Comparison of ENCODE assay signal across 9 cellular contexts in the genomic region with DNA sequence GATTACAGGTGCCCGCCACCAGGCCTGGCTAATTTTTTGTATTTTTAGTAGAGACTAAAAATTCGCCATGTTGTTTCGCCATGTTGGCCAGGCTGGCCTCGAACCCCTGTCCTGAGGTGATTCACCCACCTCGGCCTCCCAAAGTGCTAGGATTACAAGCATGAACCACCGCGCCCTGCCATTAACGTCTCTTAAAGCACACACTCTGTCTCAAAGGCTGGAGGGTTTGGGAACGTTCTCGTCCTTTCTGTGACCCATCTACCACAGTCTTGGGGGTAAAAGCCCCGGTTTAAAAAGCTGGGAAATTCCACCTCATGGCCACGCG. TPM values are rescaled to one million over a fixed set of nuclear protein-coding genes. Genes with fewer than 3 reads are reported as not detected.
DNase-seq lines count a peak whose midpoint lies in the region; ATAC-seq, FAIRE-seq and TF ChIP-seq lines count a peak whose summit lies in the region.
"Had no signal": no experiment of that assay in that cellular context is flagged by ENCODE, and none has a peak within 500 bp of the region (broad histone marks: within the 10 kb centered on the region; RNA-seq: fewer than 3 reads in every experiment).

No MANE protein-coding gene starts in this region.

- H3K4me1 ChIP-seq in astrocyte (ENCODE audit: insufficient read depth, low read length): peaks cover 18% of the 10 kb centered on the region
- H3K4me1 ChIP-seq in lung (ENCODE audit: control insufficient read depth in 2 of 2, insufficient read depth in 2 of 2, low read length in 2 of 2): peaks cover 0 to 8% of the 10 kb centered on the region in 2 donors
- H3K4me1 ChIP-seq in thyroid gland: peaks cover 25 to 36% of the 10 kb centered on the region in 2 donors

- TF ChIP-seq POLR2A in thyroid gland (IDR thresholded peaks at IDR 0.05): no peak

- intact Hi-C loops in activated CD4-positive, alpha-beta T cell treated with anti-CD3 and anti-CD28 coated beads, Interleukin-2, amount 10 ng/mL, durations not matched to agents 24 days and 14 days (cut with micrococcal nuclease): no loop called here
- intact Hi-C loops in thyroid gland (cut with DNase I): no loop called here

- no peaks in the 10 kb centered on the region for H4K20me1 ChIP-seq in astrocyte (ENCODE audit: insufficient read depth, low read length)

- 66 to 81% methylated on average over 13 of the region's 13 CpGs for WGBS in lung, 2 donors
- WGBS in thyroid gland, 2 donors: 75 to 81% methylated on average over 13 of the region's 13 CpGs

- H3K4me1 Mint-ChIP-seq in activated CD4-positive, alpha-beta T cell treated with anti-CD3 and anti-CD28 coated beads, Interleukin-2, amount 10 ng/mL, durations not matched to agents 24 days and 14 days: peaks cover 12% of the 10 kb centered on the region
- H3K4me1 Mint-ChIP-seq in astrocyte (ENCODE audit: low read depth, unreplicated experiment): peaks cover 10% of the 10 kb centered on the region

- peak overlapping the region; percentile 75 for H3K9ac ChIP-seq in astrocyte (ENCODE audit: low read length)

- H3K4me2 ChIP-seq in astrocyte (ENCODE audit: low read length): peak overlapping the region; percentile 81

- H3K9me3 ChIP-seq in astrocyte (ENCODE audit: insufficient read depth, low read depth, low read length) (no peaks in the 10 kb centered on the region), lung (ENCODE audit: control insufficient read depth in 2 of 2, insufficient read depth in 1 of 2, low read length in 1 of 2) (no peaks in the 10 kb centered on the region), thyroid gland (no peaks in the 10 kb centered on the region)
- H3K9me3 ChIP-seq: BE2C had no signal

- DNase-seq in activated CD4-positive, alpha-beta T cell treated with anti-CD3 and anti-CD28 coated beads, Interleukin-2, amount 10 ng/mL, durations not matched to agents 24 days and 14 days: no peak
- no peak for DNase-seq in activated CD4-positive, alpha-beta T cell treated with anti-CD3 and anti-CD28 coated beads for 48 hours
- DNase-seq in astrocyte (ENCODE audit: low read depth) (no peak), lung (ENCODE audit: low spot score) (no peak), thyroid gland (peak in 1 of 2 donors; percentile 6), NCI-H524 treated with DMSO at 0.1 percent for 48 hours (lab: John Stamatoyannopoulos, UW) (no peak), RPMI8226 (no peak)
- no peak for DNase-seq in stimulated activated CD4-positive, alpha-beta T cell treated with anti-CD3 and anti-CD28 coated beads, Interleukin-4, amount 100 ng/mL, for 4 hours

- H3K27me3 Mint-ChIP-seq in activated CD4-positive, alpha-beta T cell treated with anti-CD3 and anti-CD28 coated beads, Interleukin-2, amount 10 ng/mL, durations not matched to agents 24 days and 14 days: peaks cover 18% of the 10 kb centered on the region
- peaks cover 8% of the 10 kb centered on the region for H3K27me3 Mint-ChIP-seq in astrocyte (ENCODE audit: low read depth, unreplicated experiment)

- H3K27ac ChIP-seq in astrocyte (ENCODE audit: low read depth, low read length) (peak overlapping the region; percentile 82), lung (ENCODE audit: low read depth in 1 of 2, low read length in 1 of 2) (peak overlapping the region; percentile 80 to 84), thyroid gland (peak overlapping the region; percentile 87 to 99 (median 96))

- peak overlapping the region; percentile 72 for H3K27ac Mint-ChIP-seq in activated CD4-positive, alpha-beta T cell treated with anti-CD3 and anti-CD28 coated beads, Interleukin-2, amount 10 ng/mL, durations not matched to agents 24 days and 14 days
- no peak overlapping the region for H3K27ac Mint-ChIP-seq in astrocyte (ENCODE audit: unreplicated experiment)

- H3K36me3 Mint-ChIP-seq in activated CD4-positive, alpha-beta T cell treated with anti-CD3 and anti-CD28 coated beads, Interleukin-2, amount 10 ng/mL, durations not matched to agents 24 days and 14 days (ENCODE audit: low read depth): no peaks in the 10 kb centered on the region
- no peaks in the 10 kb centered on the region for H3K36me3 Mint-ChIP-seq in astrocyte (ENCODE audit: low read depth, unreplicated experiment)

- H3K4me3 Mint-ChIP-seq in activated CD4-positive, alpha-beta T cell treated with anti-CD3 and anti-CD28 coated beads, Interleukin-2, amount 10 ng/mL, durations not matched to agents 24 days and 14 days: peak overlapping the region; percentile 78
- H3K4me3 Mint-ChIP-seq in astrocyte (ENCODE audit: unreplicated experiment): no peak overlapping the region

- H2AFZ ChIP-seq in astrocyte (ENCODE audit: low read depth, low read length): peak overlapping the region; percentile 79

- H3K4me3 ChIP-seq in astrocyte (ENCODE audit: insufficient read depth, low read depth, low read length) (peak overlapping the region; percentile 25), lung (no peak overlapping the region), thyroid gland (replicated peaks in 1 of 3) (peak overlapping the region in 1 of 3 donors; percentile 3)

- no peak for FAIRE-seq in astrocyte (lab: Jason Lieb, UNC)

- no peaks in the 10 kb centered on the region for H3K36me3 ChIP-seq in astrocyte (ENCODE audit: insufficient read depth, low read length)
- H3K36me3 ChIP-seq in lung (ENCODE audit: control insufficient read depth in 2 of 2, insufficient read depth in 2 of 2, low read length in 2 of 2): no peaks in the 10 kb centered on the region
- H3K36me3 ChIP-seq in thyroid gland: no peaks in the 10 kb centered on the region
- H3K36me3 ChIP-seq: BE2C had no signal

- H3K79me2 ChIP-seq in astrocyte (ENCODE audit: insufficient read depth, low read length): no peaks in the 10 kb centered on the region

- H3K27me3 ChIP-seq in astrocyte (ENCODE audit: insufficient read depth, low read length) (no peaks in the 10 kb centered on the region), lung (ENCODE audit: control insufficient read depth, insufficient read depth) (no peaks in the 10 kb centered on the region), thyroid gland (no peaks in the 10 kb centered on the region)
- H3K27me3 ChIP-seq: BE2C had no signal

- no peak for TF ChIP-seq CTCF in astrocyte (IDR thresholded peaks at IDR 0.05; ENCODE audit: insufficient read depth, low read depth, low read length)
- TF ChIP-seq CTCF in lung (IDR thresholded peaks at IDR 0.05; ENCODE audit: control extremely low read depth, extremely low read depth): no peak
- TF ChIP-seq CTCF in thyroid gland (IDR thresholded peaks at IDR 0.05): no peak

- no peak for ATAC-seq in lung (ENCODE audit: insufficient read depth, low FRiP score)

- no peaks in the 10 kb centered on the region for H3K9me3 Mint-ChIP-seq in activated CD4-positive, alpha-beta T cell treated with anti-CD3 and anti-CD28 coated beads, Interleukin-2, amount 10 ng/mL, durations not matched to agents 24 days and 14 days
- H3K9me3 Mint-ChIP-seq in astrocyte (ENCODE audit: unreplicated experiment): no peaks in the 10 kb centered on the region

RNA-seq across cellular contexts. Expression of a gene that starts 57.8 kb away (rescaled TPM):
- 61.7 and 67.5 TPM in 2 replicates for total RNA-seq in activated CD4-positive, alpha-beta T cell treated with anti-CD3 and anti-CD28 coated beads, Interleukin-2, amount 10 ng/mL, durations not matched to agents 24 days and 14 days
- total RNA-seq in astrocyte: 75.4 and 78.2 TPM in 2 replicates
- total RNA-seq in lung: 100 to 1,000 TPM in 1 of 2 donors, 10 to 100 TPM in 1; 82.0 to 239 TPM
- polyA plus RNA-seq in lung: 10 to 100 TPM; 10.5 to 19.7 TPM
- total RNA-seq in thyroid gland: 100 to 1,000 TPM; 157 to 315 (median 206) TPM
